Comparison of ENCODE assay signal across 19 cellular contexts in the genomic region with DNA sequence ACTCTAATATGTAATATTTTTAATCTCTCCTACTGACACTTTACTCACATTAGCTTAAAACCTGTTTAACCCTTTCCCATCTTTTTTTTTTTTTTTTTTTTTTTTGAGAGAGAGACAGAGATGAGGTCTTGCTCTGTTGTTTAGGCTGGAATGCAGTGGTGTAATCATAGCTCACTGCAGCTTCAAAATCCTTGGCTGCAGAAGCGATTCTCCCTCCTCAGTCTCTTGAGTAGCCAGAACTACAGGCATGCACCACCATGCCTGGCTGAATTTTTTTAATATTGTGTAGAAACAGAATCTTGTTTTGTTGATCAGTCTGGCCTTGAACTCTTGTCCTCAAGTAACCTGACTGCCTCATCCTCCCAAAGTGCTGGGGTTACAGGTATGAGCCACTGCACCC. TPM values are rescaled to one million over a fixed set of nuclear protein-coding genes. Genes with fewer than 3 reads are reported as not detected.
"Had no signal": no experiment of that assay in that cellular context is flagged by ENCODE, and none has a peak within 500 bp of the region (broad histone marks: within the 10 kb centered on the region; RNA-seq: fewer than 3 reads in every experiment).

No MANE protein-coding gene starts in this region.

- H3K36me3 ChIP-seq: cardiac muscle cell, left lung, sigmoid colon, thoracic aorta had no signal

- H3K27ac ChIP-seq: cardiac muscle cell, hepatocyte, left lung, psoas muscle, sigmoid colon, thoracic aorta had no signal

- H3K4me1 Mint-ChIP-seq: activated naive CD8-positive, alpha-beta T cell treated with anti-CD3 and anti-CD28 coated beads, Interleukin-2, amount 50 U/mL, for 24 hours; activated T-helper 17 cell treated with anti-CD3 and anti-CD28 coated beads, Interleukin-2, amount 50 U/mL, for 72 hours; memory B cell; stimulated activated effector memory CD8-positive, alpha-beta T cell treated with anti-CD3 and anti-CD28 coated beads, Interleukin-12 subunit alpha, Interleukin-12 subunit beta, amount 100 ng/mL, for 72 hours had no signal

- H3K36me3 Mint-ChIP-seq: memory B cell; natural killer cell treated with Interleukin-12 subunit alpha and Interleukin-12 subunit beta and Interleukin-15 and Interleukin-18, amount 100 ng/mL, for 72 hours; stimulated activated effector memory CD8-positive, alpha-beta T cell treated with anti-CD3 and anti-CD28 coated beads, Interleukin-12 subunit alpha, Interleukin-12 subunit beta, amount 100 ng/mL, for 72 hours had no signal

- H3K4me2 ChIP-seq: hepatocyte had no signal

- H3K4me3 Mint-ChIP-seq: activated naive CD4-positive, alpha-beta T cell treated with anti-CD3 and anti-CD28 coated beads for 36 hours; activated naive CD8-positive, alpha-beta T cell treated with anti-CD3 and anti-CD28 coated beads, Interleukin-2, amount 50 U/mL, for 24 hours; activated T-helper 17 cell treated with anti-CD3 and anti-CD28 coated beads, Interleukin-2, amount 50 U/mL, for 72 hours; memory B cell; natural killer cell treated with Interleukin-12 subunit alpha and Interleukin-12 subunit beta and Interleukin-15 and Interleukin-18, amount 100 ng/mL, for 72 hours; stimulated activated effector memory CD8-positive, alpha-beta T cell treated with anti-CD3 and anti-CD28 coated beads, Interleukin-12 subunit alpha, Interleukin-12 subunit beta, amount 100 ng/mL, for 72 hours had no signal

- FAIRE-seq: colon, keratinocyte had no signal

- H3K9me3 Mint-ChIP-seq: activated T-helper 17 cell treated with anti-CD3 and anti-CD28 coated beads, Interleukin-2, amount 50 U/mL, for 72 hours; stimulated activated effector memory CD8-positive, alpha-beta T cell treated with anti-CD3 and anti-CD28 coated beads, Interleukin-12 subunit alpha, Interleukin-12 subunit beta, amount 100 ng/mL, for 72 hours had no signal

- H3K4me3 ChIP-seq: cardiac muscle cell, hepatocyte, left lung, psoas muscle, sigmoid colon, thoracic aorta had no signal

- H3K4me1 ChIP-seq: left lung, psoas muscle had no signal

- H3K9me3 ChIP-seq: psoas muscle, sigmoid colon had no signal

- H3K27me3 ChIP-seq: hepatocyte, left lung, sigmoid colon had no signal

- H3K27ac Mint-ChIP-seq: activated naive CD4-positive, alpha-beta T cell treated with anti-CD3 and anti-CD28 coated beads for 36 hours; activated naive CD8-positive, alpha-beta T cell treated with anti-CD3 and anti-CD28 coated beads, Interleukin-2, amount 50 U/mL, for 24 hours; activated T-helper 17 cell treated with anti-CD3 and anti-CD28 coated beads, Interleukin-2, amount 50 U/mL, for 72 hours; memory B cell; natural killer cell treated with Interleukin-12 subunit alpha and Interleukin-12 subunit beta and Interleukin-15 and Interleukin-18, amount 100 ng/mL, for 72 hours; stimulated activated effector memory CD8-positive, alpha-beta T cell treated with anti-CD3 and anti-CD28 coated beads, Interleukin-12 subunit alpha, Interleukin-12 subunit beta, amount 100 ng/mL, for 72 hours had no signal

- DNase-seq: activated CD4-positive, alpha-beta T cell treated with anti-CD3 and anti-CD28 coated beads, Interleukin-2, amount 50 U/mL, for 4 hours; activated CD4-positive, CD25-positive, alpha-beta regulatory T cell treated with anti-CD3 and anti-CD28 coated beads, Interleukin-2, amount 50 U/mL, for 72 hours; activated naive CD8-positive, alpha-beta T cell treated with anti-CD3 and anti-CD28 coated beads, Interleukin-2, amount 50 U/mL, for 24 hours; activated T-cell treated with anti-CD3 and anti-CD28 coated beads for 4 hours; left lung; psoas muscle; sigmoid colon; stimulated activated CD4-positive, alpha-beta T cell treated with anti-CD3 and anti-CD28 coated beads, Interleukin-12 subunit alpha, Interleukin-12 subunit beta, amount 100 ng/mL, for 4 hours had no signal

- H2AFZ ChIP-seq: hepatocyte had no signal

- H3K79me2 ChIP-seq: hepatocyte had no signal

RNA-seq across cellular contexts. Expression of a gene that starts 37.3 kb away (rescaled TPM):
- total RNA-seq: activated naive CD4-positive, alpha-beta T cell treated with anti-CD3 and anti-CD28 coated beads for 36 hours; activated T-helper 17 cell treated with anti-CD3 and anti-CD28 coated beads, Interleukin-2, amount 50 U/mL, for 72 hours; natural killer cell treated with Interleukin-12 subunit alpha and Interleukin-12 subunit beta and Interleukin-15 and Interleukin-18, amount 100 ng/mL, for 72 hours; SK-MEL-5 had no signal
